23 cellular contexts compared by ENCODE assay signal in genomic region chr2:179619947-179620467, GRCh38.
DNase-seq lines count a peak whose midpoint lies in the region; ATAC-seq and TF ChIP-seq lines count a peak whose summit lies in the region.
"Had no signal": no experiment of that assay in that cellular context is flagged by ENCODE, and none has a peak within 500 bp of the region (broad histone marks: within the 10 kb centered on the region; RNA-seq: fewer than 3 reads in every experiment).

No MANE protein-coding gene starts in this region.

- DNase-seq in HuH-7 (ENCODE audit: low spot score) (peak; percentile 3), MV-4-11 (lab: John Stamatoyannopoulos, UW) (peak; percentile 13), kidney tubule cell (ENCODE audit: low spot score) (peak; percentile 26), DMS153 treated with DMSO at 0.1 percent for 48 hours (lab: John Stamatoyannopoulos, UW; ENCODE audit: unreplicated experiment) (no peak), transverse colon (no peak), tibial artery (no peak)
- DNase-seq: ACHN; BE2C; Calu3; CD8-positive, alpha-beta memory T cell; DND-41; GOT3; HFFc6; Karpas-422; NCI-H2029; NCI-H446; NCI-H526; SHP77 treated with DMSO at 0.1 percent for 48 hours; T-helper 17 cell had no signal

- H3K27ac ChIP-seq in transverse colon, result no peak overlapping the region
- H3K27ac ChIP-seq in tibial artery, result no peak overlapping the region
- H3K27ac ChIP-seq: SK-N-MC had no signal

- no peak for TF ChIP-seq POLR2A in transverse colon (IDR thresholded peaks at IDR 0.05)

- H3K4me3 ChIP-seq in transverse colon, result no peak overlapping the region
- no peak overlapping the region for H3K4me3 ChIP-seq in tibial artery
- H3K4me3 ChIP-seq: HAP-1, SK-N-MC had no signal

- no peak for TF ChIP-seq CTCF in transverse colon (IDR thresholded peaks at IDR 0.05)
- no peak for TF ChIP-seq CTCF in tibial artery (IDR thresholded peaks at IDR 0.05)

- H3K36me3 ChIP-seq in transverse colon (no peaks in the 10 kb centered on the region), tibial artery (no peaks in the 10 kb centered on the region)
- H3K36me3 ChIP-seq: BE2C, HAP-1 had no signal

- TF ChIP-seq EP300 in transverse colon (IDR thresholded peaks at IDR 0.05; ENCODE audit: low read depth), result no peak

- no peak for ATAC-seq in HG03439 (IDR thresholded peaks at IDR 0.05; ENCODE audit: unreplicated experiment)
- ATAC-seq: Panc1, T-helper 17 cell had no signal

- H3K4me1 ChIP-seq in transverse colon (no peaks in the 10 kb centered on the region), tibial artery (peaks cover 0 to 4% (median 0%) of the 10 kb centered on the region in 4 donors)
- H3K4me1 ChIP-seq: BE2C, HAP-1 had no signal

- in situ Hi-C loops in transverse colon (cut with MboI; ENCODE audit: low pct_ligation_motif_present in 1 of 4, low pct_unique_long_range_greater_than_20kb in 1 of 4, low sequenced_read_pairs in 3 of 4), result no loop called here

- WGBS in transverse colon (ENCODE audit: low coverage in 1 of 2), 2 donors, result 83 to 97% methylated on average over 1 of the region's 1 CpG

- H3K9me3 ChIP-seq in transverse colon (no peaks in the 10 kb centered on the region), tibial artery (no peaks in the 10 kb centered on the region)
- H3K9me3 ChIP-seq: BE2C, HAP-1 had no signal

- intact Hi-C loops in transverse colon (cut with DNase I; ENCODE audit: low total_unique reads), result no loop called here
- intact Hi-C loops in tibial artery (cut with DNase I; ENCODE audit: low total_unique reads), result no loop called here

- H3K27me3 ChIP-seq in transverse colon, result no peaks in the 10 kb centered on the region
- H3K27me3 ChIP-seq in tibial artery, result no peaks in the 10 kb centered on the region
- H3K27me3 ChIP-seq: BE2C had no signal

Comparison
In these comparisons a context has a peak if more than half of its experiments do, and no peak if none do; other contexts are left out.
1. DNase-seq: peak in HuH-7 (single experiment), MV-4-11 (single experiment) and kidney tubule cell (single experiment); none in DMS153 treated with DMSO at 0.1 percent for 48 hours (single experiment), transverse colon (single experiment) and tibial artery (0 of 2).